In genomic region chr7:108735814-108736213, GRCh38 we compare ENCODE assay signal across 20 cellular contexts.
"Had no signal": no experiment of that assay in that cellular context is flagged by ENCODE, and none has a peak within 500 bp of the region (broad histone marks: within the 10 kb centered on the region; RNA-seq: fewer than 3 reads in every experiment).

No MANE protein-coding gene starts in this region.

- DNase-seq: activated CD4-positive, alpha-beta T cell treated with anti-CD3 and anti-CD28 coated beads, Interleukin-2, amount 10 ng/mL, durations not matched to agents 24 days and 14 days; activated CD4-positive, alpha-beta T cell treated with anti-CD3 and anti-CD28 coated beads, Interleukin-2, amount 50 U/mL, for 4 hours; activated CD8-positive, alpha-beta T cell treated with anti-CD3 and anti-CD28 coated beads, Interleukin-2, amount 10 ng/mL, durations not matched to agents 7 days and 5 days; activated gamma-delta T cell treated with Interleukin-2 at 50 U/mL for 16 hours; activated naive CD4-positive, alpha-beta T cell treated with anti-CD3 and anti-CD28 coated beads for 36 hours; activated T-cell treated with anti-CD3 and anti-CD28 coated beads, Interleukin-2, amount 50 U/mL, for 24 hours; adrenal gland; body of pancreas; cortex of kidney; NCI-H1105; NCI-H1417 treated with DMSO at 0.1 percent for 48 hours; NCI-H2081 treated with DMSO at 0.1 percent for 48 hours; NCI-H345; NCI-H524 treated with DMSO at 0.1 percent for 48 hours; SHP77; SJCRH30 had no signal

- H3K27ac ChIP-seq: adrenal gland, body of pancreas, breast epithelium, SJCRH30, SK-N-MC had no signal

- ATAC-seq: activated CD8-positive, alpha-beta T cell treated with anti-CD3 and anti-CD28 coated beads, Interleukin-2, amount 10 ng/mL, durations not matched to agents 7 days and 5 days; activated naive CD4-positive, alpha-beta T cell treated with anti-CD3 and anti-CD28 coated beads, Interleukin-2, amount 50 U/mL, for 72 hours; body of pancreas; Panc1 had no signal

- H3K9me3 ChIP-seq: adrenal gland, body of pancreas, breast epithelium, SJCRH30 had no signal

- H3K4me3 ChIP-seq: adrenal gland, body of pancreas, breast epithelium, SJCRH30, SK-N-MC had no signal

- H3K27me3 ChIP-seq: adrenal gland, body of pancreas, breast epithelium, SJCRH30 had no signal

- H3K4me1 ChIP-seq: adrenal gland, body of pancreas, breast epithelium, SJCRH30 had no signal

- H3K36me3 ChIP-seq: adrenal gland, breast epithelium, SJCRH30 had no signal
